Comparison of ENCODE assay signal across 17 cellular contexts in genomic region chr6:131231103-131231502, GRCh38.
DNase-seq lines count a peak whose midpoint lies in the region; ATAC-seq, FAIRE-seq and TF ChIP-seq lines count a peak whose summit lies in the region.
"Had no signal": no experiment of that assay in that cellular context is flagged by ENCODE, and none has a peak within 500 bp of the region (broad histone marks: within the 10 kb centered on the region; RNA-seq: fewer than 3 reads in every experiment).

No MANE protein-coding gene starts in this region.

- H3K27ac ChIP-seq in CD4-positive, CD25-positive, alpha-beta regulatory T cell (ENCODE audit: insufficient read depth, low read length, poor library complexity, severe bottlenecking) = no peak overlapping the region
- no peak overlapping the region for H3K27ac ChIP-seq in mammary epithelial cell (ENCODE audit: insufficient read depth, low read depth, low read length)
- H3K27ac ChIP-seq: Peyer's patch had no signal

- H3K9me3 Mint-ChIP-seq in CD4-positive, CD25-positive, alpha-beta regulatory T cell = peaks cover 0 to 3% (median 0%) of the 10 kb centered on the region in 7 donors

- dilution Hi-C loops in mammary epithelial cell (cut with HindIII; ENCODE audit: low sequenced_read_pairs) = no loop called here

- TF ChIP-seq CTCF in mammary epithelial cell (conservative IDR thresholded peaks at IDR 0.05 in 1 of 2, IDR thresholded peaks at IDR 0.05 in 1 of 2; ENCODE audit: extremely low read depth in 1 of 2, insufficient read depth in 1 of 2, low read depth in 1 of 2, low read length in 2 of 2) (no peak), omental fat pad (IDR thresholded peaks at IDR 0.05) (no peak)

- in situ Hi-C loops in mammary epithelial cell (cut with MboI; ENCODE audit: low sequenced_read_pairs in 2 of 2) = no loop called here

- no TSS peak for BruUV-seq in mammary epithelial cell (replicated peaks; lab: Mats Ljungman, UMichigan)

- intact Hi-C loops in mammary epithelial cell (cut with micrococcal nuclease) (no loop called here), Right ventricle myocardium superior (cut with DNase I) (no loop called here)

- peaks cover 4% of the 10 kb centered on the region for H3K36me3 ChIP-seq in CD4-positive, CD25-positive, alpha-beta regulatory T cell (ENCODE audit: control insufficient read depth, insufficient read depth, low read length)
- no peaks in the 10 kb centered on the region for H3K36me3 ChIP-seq in mammary epithelial cell (ENCODE audit: insufficient read depth, low read length)
- H3K36me3 ChIP-seq: Peyer's patch had no signal

- H2AFZ ChIP-seq in mammary epithelial cell (ENCODE audit: low read depth, low read length) = no peak overlapping the region
- H2AFZ ChIP-seq: GM23338 had no signal

- peak overlapping the region in 2 of 3 donors; percentile 11 to 37 for H3K27ac Mint-ChIP-seq in CD4-positive, CD25-positive, alpha-beta regulatory T cell
- H3K27ac Mint-ChIP-seq: GM23338 had no signal

- no peak overlapping the region for H3K9ac ChIP-seq in mammary epithelial cell (ENCODE audit: insufficient read depth, low read length)

- no peaks in the 10 kb centered on the region for H3K9me3 ChIP-seq in CD4-positive, CD25-positive, alpha-beta regulatory T cell (ENCODE audit: control insufficient read depth in 2 of 2, low read length in 2 of 2)
- H3K9me3 ChIP-seq in mammary epithelial cell (replicated peaks; ENCODE audit: insufficient read depth, low read length) = no peaks in the 10 kb centered on the region
- H3K9me3 ChIP-seq: Peyer's patch had no signal

- H3K79me2 ChIP-seq in mammary epithelial cell (ENCODE audit: insufficient read depth, low read length) = no peaks in the 10 kb centered on the region

- H3K27me3 Mint-ChIP-seq in CD4-positive, CD25-positive, alpha-beta regulatory T cell = no peaks in the 10 kb centered on the region

- H3K27me3 ChIP-seq in CD4-positive, CD25-positive, alpha-beta regulatory T cell (ENCODE audit: control insufficient read depth, insufficient read depth, low read length) = no peaks in the 10 kb centered on the region
- no peaks in the 10 kb centered on the region for H3K27me3 ChIP-seq in mammary epithelial cell (ENCODE audit: insufficient read depth, low read length)
- H3K27me3 ChIP-seq: Peyer's patch had no signal

- no peak for FAIRE-seq in HTR-8/SVneo (lab: Jason Lieb, UNC)
- FAIRE-seq: GM12891, GM19239 had no signal

- H3K4me3 ChIP-seq in CD4-positive, CD25-positive, alpha-beta regulatory T cell (ENCODE audit: low read depth, low read length) = no peak overlapping the region
- H3K4me3 ChIP-seq in mammary epithelial cell (replicated peaks in 1 of 3; ENCODE audit: insufficient read depth in 1 of 3, low read depth in 2 of 3, low read length in 3 of 3) = no peak overlapping the region
- H3K4me3 ChIP-seq: GM23338, Peyer's patch had no signal

- peaks cover 15% of the 10 kb centered on the region for H3K36me3 Mint-ChIP-seq in CD4-positive, CD25-positive, alpha-beta regulatory T cell

- CTCF ChIA-PET in mammary epithelial cell (lab: Charles Lee; ENCODE audit: low non-redundant PET) = interaction anchor here (0.7 kb wide), 1 partner anchor 288 kb away, joined by 3 read pairs; no protein-coding TSS in a partner anchor

- ATAC-seq in CD4-positive, CD25-positive, alpha-beta regulatory T cell (ENCODE audit: low read depth in 2 of 2) = no peak
- ATAC-seq in omental fat pad (ENCODE audit: low FRiP score) = peak; percentile 68
- ATAC-seq in HG02852 (IDR thresholded peaks at IDR 0.05; ENCODE audit: unreplicated experiment) = no peak
- no peak for ATAC-seq in left lobe of liver
- ATAC-seq in Right ventricle myocardium superior (ENCODE audit: poor library complexity) = no peak
- ATAC-seq: GM23338 had no signal

- no peak overlapping the region for H3K4me2 ChIP-seq in mammary epithelial cell (ENCODE audit: insufficient read depth, low read depth, low read length)
- H3K4me2 ChIP-seq: GM23338 had no signal

- no peaks in the 10 kb centered on the region for H3K4me1 ChIP-seq in CD4-positive, CD25-positive, alpha-beta regulatory T cell (ENCODE audit: control insufficient read depth, insufficient read depth, low read length, poor library complexity, severe bottlenecking)
- H3K4me1 ChIP-seq in mammary epithelial cell (ENCODE audit: insufficient read depth, low read length) = no peaks in the 10 kb centered on the region
- H3K4me1 ChIP-seq: Peyer's patch had no signal

- no peak overlapping the region for H3K4me3 Mint-ChIP-seq in CD4-positive, CD25-positive, alpha-beta regulatory T cell
- H3K4me3 Mint-ChIP-seq: GM23338 had no signal

- H4K20me1 ChIP-seq in mammary epithelial cell (ENCODE audit: insufficient read depth, low read length) = no peaks in the 10 kb centered on the region

- WGBS in mammary epithelial cell (ENCODE audit: low coverage, missing lambda C conversion rate) = 63% methylated on average over 2 of the region's 2 CpGs

- peaks cover 7 to 40% (median 17%) of the 10 kb centered on the region in 4 donors for H3K4me1 Mint-ChIP-seq in CD4-positive, CD25-positive, alpha-beta regulatory T cell

- no peak for DNase-seq in CD4-positive, CD25-positive, alpha-beta regulatory T cell
- peak; percentile 12 for DNase-seq in HTR-8/SVneo (ENCODE audit: insufficient read length, low spot score)
- DNase-seq in mammary epithelial cell = peak; percentile 39
- DNase-seq in omental fat pad (ENCODE audit: low spot score) = no peak
- no peak for DNase-seq in left lobe of liver (ENCODE audit: low spot score)
- DNase-seq in Right ventricle myocardium superior = no peak
- DNase-seq: C1 segment of cervical spinal cord, DMS53, KBM-7, NCI-H1092, NCI-H1694, NCI-H446 treated with DMSO at 0.1 percent for 48 hours, Peyer's patch had no signal

Comparison
In these comparisons a context has a peak if more than half of its experiments do, and no peak if none do; other contexts are left out.
1. DNase-seq: peak in HTR-8/SVneo (single experiment) and mammary epithelial cell (single experiment); none in CD4-positive, CD25-positive, alpha-beta regulatory T cell (0 of 3), omental fat pad (single experiment), left lobe of liver (single experiment) and Right ventricle myocardium superior (single experiment).